ENCODE assay signal across 9 cellular contexts in genomic region chr20:31663838-31664695, GRCh38. TPM values are rescaled to one million over a fixed set of nuclear protein-coding genes. Genes with fewer than 3 reads are reported as not detected.
A peak's percentile ranks its signal among the peaks of the same experiment; 100 is the strongest.
DNase-seq lines count a peak whose midpoint lies in the region; ATAC-seq and TF ChIP-seq lines count a peak whose summit lies in the region.
"Had no signal": no experiment of that assay in that cellular context is flagged by ENCODE, and none has a peak within 500 bp of the region (broad histone marks: within the 10 kb centered on the region; RNA-seq: fewer than 3 reads in every experiment).

No MANE protein-coding gene starts in this region.

- TF ChIP-seq CTCF in left lung (IDR thresholded peaks at IDR 0.05) (no peak), tibial nerve (IDR thresholded peaks at IDR 0.05) (no peak)

- H3K27ac ChIP-seq in left lung (peak overlapping the region; percentile 67 to 75), tibial nerve (peak overlapping the region; percentile 65 to 99 (median 98))

- H3K27ac Mint-ChIP-seq in activated T-cell treated with anti-CD3 and anti-CD28 coated beads, Interleukin-2, amount 50 U/mL, for 72 hours, result peak overlapping the region; percentile 82
- peak overlapping the region; percentile 72 for H3K27ac Mint-ChIP-seq in activated CD4-positive, alpha-beta memory T cell treated with anti-CD3 and anti-CD28 coated beads, Interleukin-2, amount 10 ng/mL, durations not matched to agents 7 days and 5 days

- POLR2A ChIA-PET in activated CD4-positive, alpha-beta memory T cell treated with anti-CD3 and anti-CD28 coated beads, Interleukin-2, amount 10 ng/mL, durations not matched to agents 7 days and 5 days (lab: Charles Lee), result interaction anchor here (0.9 to 7.1 kb wide), 6 partner anchors 11 to 91 kb away, joined by 3 to 213 read pairs (median 6); partner anchors contain the start of gene BCL2L1

- ATAC-seq in activated T-cell treated with anti-CD3 and anti-CD28 coated beads, Interleukin-2, amount 50 U/mL, for 72 hours (replicated peaks in 1 of 2), result no peak
- peak; percentile 74 for ATAC-seq in left lung
- no peak for ATAC-seq in GM19467 (IDR thresholded peaks at IDR 0.05; ENCODE audit: unreplicated experiment)

- no peaks in the 10 kb centered on the region for H3K9me3 Mint-ChIP-seq in activated T-cell treated with anti-CD3 and anti-CD28 coated beads, Interleukin-2, amount 50 U/mL, for 72 hours
- H3K9me3 Mint-ChIP-seq in activated CD4-positive, alpha-beta memory T cell treated with anti-CD3 and anti-CD28 coated beads, Interleukin-2, amount 10 ng/mL, durations not matched to agents 7 days and 5 days, result no peaks in the 10 kb centered on the region

- CTCF ChIA-PET in activated CD4-positive, alpha-beta memory T cell treated with anti-CD3 and anti-CD28 coated beads, Interleukin-2, amount 10 ng/mL, durations not matched to agents 7 days and 5 days (lab: Charles Lee), result interaction anchor here (1.0 to 10.5 kb wide), 7 partner anchors 11 to 96 kb away, joined by 3 to 609 read pairs (median 5); partner anchors contain the start of gene BCL2L1

- TF ChIP-seq POLR2A in tibial nerve (IDR thresholded peaks at IDR 0.05), result no peak

- H3K4me1 Mint-ChIP-seq in activated T-cell treated with anti-CD3 and anti-CD28 coated beads, Interleukin-2, amount 50 U/mL, for 72 hours (ENCODE audit: low read depth), result peaks cover 85% of the 10 kb centered on the region
- H3K4me1 Mint-ChIP-seq in activated CD4-positive, alpha-beta memory T cell treated with anti-CD3 and anti-CD28 coated beads, Interleukin-2, amount 10 ng/mL, durations not matched to agents 7 days and 5 days, result peaks cover 70% of the 10 kb centered on the region

- intact Hi-C loops in left lung (cut with DNase I), result loop anchor here in 1 of 2 donors (10.0 kb wide), 1 partner anchor 61 kb away; the partner anchor contains the start of gene BCL2L1

- H3K9me3 ChIP-seq in left lung, result no peaks in the 10 kb centered on the region
- H3K9me3 ChIP-seq in tibial nerve, result no peaks in the 10 kb centered on the region

- H3K4me1 ChIP-seq in left lung (peaks cover 38 to 76% of the 10 kb centered on the region in 2 donors), tibial nerve (peaks cover 0 to 75% (median 61%) of the 10 kb centered on the region in 4 donors)

- no peaks in the 10 kb centered on the region for H3K27me3 Mint-ChIP-seq in activated T-cell treated with anti-CD3 and anti-CD28 coated beads, Interleukin-2, amount 50 U/mL, for 72 hours (ENCODE audit: low read depth)
- H3K27me3 Mint-ChIP-seq in activated CD4-positive, alpha-beta memory T cell treated with anti-CD3 and anti-CD28 coated beads, Interleukin-2, amount 10 ng/mL, durations not matched to agents 7 days and 5 days, result no peaks in the 10 kb centered on the region

- H3K36me3 Mint-ChIP-seq in activated T-cell treated with anti-CD3 and anti-CD28 coated beads, Interleukin-2, amount 50 U/mL, for 72 hours (ENCODE audit: insufficient read depth in 2 of 2), result peaks cover 0 to 21% of the 10 kb centered on the region in 2 donors
- peaks cover 34% of the 10 kb centered on the region for H3K36me3 Mint-ChIP-seq in activated CD4-positive, alpha-beta memory T cell treated with anti-CD3 and anti-CD28 coated beads, Interleukin-2, amount 10 ng/mL, durations not matched to agents 7 days and 5 days (ENCODE audit: low read depth)

- H3K36me3 ChIP-seq in left lung (peaks cover 0 to 28% of the 10 kb centered on the region in 2 donors), tibial nerve (peaks cover 0 to 18% (median 5%) of the 10 kb centered on the region in 3 donors)

- H3K4me3 ChIP-seq in left lung (no peak overlapping the region), tibial nerve (no peak overlapping the region)

- H3K27me3 ChIP-seq in left lung (no peaks in the 10 kb centered on the region), tibial nerve (no peaks in the 10 kb centered on the region)

- DNase-seq in activated T-cell treated with anti-CD3 and anti-CD28 coated beads, Interleukin-2, amount 50 U/mL, for 72 hours, result no peak
- DNase-seq in activated T-cell treated with anti-CD3 and anti-CD28 coated beads for 4 hours (no peak), left lung (peak in 1 of 2 donors; percentile 68), tibial nerve (ENCODE audit: low spot score in 2 of 2) (no peak), SKM-1 (lab: John Stamatoyannopoulos, UW; ENCODE audit: unreplicated experiment) (no peak), NCI-H526 treated with DMSO at 0.1 percent for 48 hours (lab: John Stamatoyannopoulos, UW) (no peak)
- no peak for DNase-seq in activated CD4-positive, alpha-beta memory T cell treated with anti-CD3 and anti-CD28 coated beads, Interleukin-2, amount 10 ng/mL, durations not matched to agents 7 days and 5 days

- no peak overlapping the region for H3K4me3 Mint-ChIP-seq in activated T-cell treated with anti-CD3 and anti-CD28 coated beads, Interleukin-2, amount 50 U/mL, for 72 hours
- no peak overlapping the region for H3K4me3 Mint-ChIP-seq in activated CD4-positive, alpha-beta memory T cell treated with anti-CD3 and anti-CD28 coated beads, Interleukin-2, amount 10 ng/mL, durations not matched to agents 7 days and 5 days

- no peak for TF ChIP-seq EP300 in tibial nerve (IDR thresholded peaks at IDR 0.05)

- 42 to 46% methylated on average over 11 of the region's 11 CpGs for WGBS in tibial nerve, 2 donors

RNA-seq across cellular contexts. Expression of gene COX4I2, which starts 26.4 kb away (rescaled TPM):
- not detected for total RNA-seq in activated T-cell treated with anti-CD3 and anti-CD28 coated beads, Interleukin-2, amount 50 U/mL, for 72 hours
- total RNA-seq in activated CD4-positive, alpha-beta memory T cell treated with anti-CD3 and anti-CD28 coated beads, Interleukin-2, amount 10 ng/mL, durations not matched to agents 7 days and 5 days, result not detected
- total RNA-seq in left lung, result 10 to 100 TPM; 13.5 to 15.7 TPM
- total RNA-seq in tibial nerve, result 1 to 10 TPM in 3 of 4 donors, not detected in 1; 1.6 to 8.2 (median 4.2) TPM
- total RNA-seq: Daoy had no signal

RNA-seq across cellular contexts. Expression of gene BCL2L1, which starts 58.6 kb away (rescaled TPM):
- total RNA-seq in activated T-cell treated with anti-CD3 and anti-CD28 coated beads, Interleukin-2, amount 50 U/mL, for 72 hours, result 100 to 1,000 TPM; 120 to 152 TPM
- total RNA-seq in activated CD4-positive, alpha-beta memory T cell treated with anti-CD3 and anti-CD28 coated beads, Interleukin-2, amount 10 ng/mL, durations not matched to agents 7 days and 5 days, result 10 to 100 TPM; 67.7 to 72.5 TPM
- total RNA-seq in left lung (100 to 1,000 TPM; 122 to 181 TPM), tibial nerve (100 to 1,000 TPM; 105 to 138 (median 119) TPM)

RNA-seq across cellular contexts. Expression of gene ID1, which starts 59.0 kb away (rescaled TPM):
- 1 to 10 TPM in 1 of 2 donors, under 1 TPM in 1; 0.84 to 2.0 TPM for total RNA-seq in activated T-cell treated with anti-CD3 and anti-CD28 coated beads, Interleukin-2, amount 50 U/mL, for 72 hours
- under 1 TPM; 0.48 to 0.58 TPM for total RNA-seq in activated CD4-positive, alpha-beta memory T cell treated with anti-CD3 and anti-CD28 coated beads, Interleukin-2, amount 10 ng/mL, durations not matched to agents 7 days and 5 days
- 100 to 1,000 TPM; 185 to 297 TPM for total RNA-seq in left lung
- 100 to 1,000 TPM; 524 to 962 (median 571) TPM for total RNA-seq in tibial nerve

Comparison
In these comparisons a context has a peak if more than half of its experiments do, and no peak if none do; other contexts are left out.
1. RNA of gene ID1, which starts 59.0 kb away (total RNA-seq): 524 to 962 TPM in tibial nerve and 185 to 297 TPM in left lung; 0.84 to 2.0 TPM in activated T-cell treated with anti-CD3 and anti-CD28 coated beads, Interleukin-2, amount 50 U/mL, for 72 hours and 0.48 to 0.58 TPM in activated CD4-positive, alpha-beta memory T cell treated with anti-CD3 and anti-CD28 coated beads, Interleukin-2, amount 10 ng/mL, durations not matched to agents 7 days and 5 days; every median in the first group is over 10 times any median in the second.